In genomic region chrX:15686818-15687685, GRCh38 we compare ENCODE assay signal across 9 cellular contexts. TPM values are rescaled to one million over a fixed set of nuclear protein-coding genes. Genes with fewer than 3 reads are reported as not detected.
DNase-seq lines count a peak whose midpoint lies in the region; ATAC-seq, FAIRE-seq and TF ChIP-seq lines count a peak whose summit lies in the region.
"Had no signal": no experiment of that assay in that cellular context is flagged by ENCODE, and none has a peak within 500 bp of the region (broad histone marks: within the 10 kb centered on the region; RNA-seq: fewer than 3 reads in every experiment).

No MANE protein-coding gene starts in this region.

- no peak overlapping the region for H3K27ac Mint-ChIP-seq in neural crest cell (ENCODE audit: unreplicated experiment)
- H3K27ac Mint-ChIP-seq: stimulated activated naive CD8-positive, alpha-beta T cell treated with anti-CD3 and anti-CD28 coated beads, Interleukin-15, Interleukin-2, amounts not matched to agents 100 ng/mL and 50 ng/mL, for 24 hours had no signal

- H3K36me3 Mint-ChIP-seq in neural crest cell (ENCODE audit: low read depth) = no peaks in the 10 kb centered on the region

- H3K27me3 Mint-ChIP-seq in neural crest cell (ENCODE audit: low read depth) = peaks cover 4% of the 10 kb centered on the region
- H3K27me3 Mint-ChIP-seq: stimulated activated naive CD8-positive, alpha-beta T cell treated with anti-CD3 and anti-CD28 coated beads, Interleukin-15, Interleukin-2, amounts not matched to agents 100 ng/mL and 50 ng/mL, for 24 hours had no signal

- no peak overlapping the region for H3K4me2 ChIP-seq in OCI-LY3 (ENCODE audit: low read length)

- TF ChIP-seq POLR2A in esophagus squamous epithelium (IDR thresholded peaks at IDR 0.05) = no peak

- H3K36me3 ChIP-seq in OCI-LY3 (replicated peaks; ENCODE audit: low read depth, low read length) = no peaks in the 10 kb centered on the region
- H3K36me3 ChIP-seq in esophagus squamous epithelium = peaks cover 0 to 34% (median 0%) of the 10 kb centered on the region in 3 donors

- H3K27ac ChIP-seq in OCI-LY3 (ENCODE audit: low read length) (no peak overlapping the region), esophagus squamous epithelium (no peak overlapping the region)

- H3K4me1 ChIP-seq in OCI-LY3 (ENCODE audit: low read length) (no peaks in the 10 kb centered on the region), esophagus squamous epithelium (no peaks in the 10 kb centered on the region)

- H4K20me1 ChIP-seq in OCI-LY3 (ENCODE audit: insufficient read depth, low read length) = no peaks in the 10 kb centered on the region

- FAIRE-seq in urothelium cell line (lab: Jason Lieb, UNC) = no peak

- no peak overlapping the region for H3K4me3 Mint-ChIP-seq in neural crest cell
- H3K4me3 Mint-ChIP-seq: stimulated activated naive CD8-positive, alpha-beta T cell treated with anti-CD3 and anti-CD28 coated beads, Interleukin-15, Interleukin-2, amounts not matched to agents 100 ng/mL and 50 ng/mL, for 24 hours had no signal

- TF ChIP-seq CTCF in OCI-LY3 (IDR thresholded peaks at IDR 0.05; ENCODE audit: low read depth, low read length) = peak; percentile 59
- peak; percentile 52 to 79 (median 66) for TF ChIP-seq CTCF in esophagus squamous epithelium (IDR thresholded peaks at IDR 0.05)
- peak; percentile 89 for TF ChIP-seq CTCF in neural crest cell (conservative IDR thresholded peaks at IDR 0.05)

- H3K9ac ChIP-seq in OCI-LY3 (ENCODE audit: low read length) = no peak overlapping the region

- intact Hi-C loops in esophagus squamous epithelium (cut with DNase I) = no loop called here

- H3K9me3 ChIP-seq in OCI-LY3 (ENCODE audit: insufficient read depth, low read length) (no peaks in the 10 kb centered on the region), esophagus squamous epithelium (no peaks in the 10 kb centered on the region)

- peaks cover 4% of the 10 kb centered on the region for H3K4me1 Mint-ChIP-seq in neural crest cell

- H3K79me2 ChIP-seq in OCI-LY3 (ENCODE audit: low read length) = peaks cover 9% of the 10 kb centered on the region

- no peaks in the 10 kb centered on the region for H3K27me3 ChIP-seq in OCI-LY3 (ENCODE audit: low read depth, low read length)
- no peaks in the 10 kb centered on the region for H3K27me3 ChIP-seq in esophagus squamous epithelium

- H3K4me3 ChIP-seq in OCI-LY3 (ENCODE audit: low read length) = no peak overlapping the region
- H3K4me3 ChIP-seq in esophagus squamous epithelium = no peak overlapping the region

- H2AFZ ChIP-seq in OCI-LY3 (ENCODE audit: low read depth, low read length) = no peak overlapping the region

- WGBS in esophagus squamous epithelium, 2 donors = 35 to 52% methylated on average over 5 of the region's 6 CpGs

- DNase-seq in C1 segment of cervical spinal cord (lab: John Stamatoyannopoulos, UW) = peak in 8 of 14 donors; percentile 0 to 29 (median 10)
- DNase-seq in GM19238 (ENCODE audit: insufficient read length, low spot score) = peak; percentile 34
- DNase-seq in activated T-cell treated with anti-CD3 and anti-CD28 coated beads, Interleukin-2, amount 50 U/mL, for 1 hour = peak; percentile 46
- DNase-seq in esophagus squamous epithelium (lab: John Stamatoyannopoulos, UW) = no peak
- DNase-seq in neural crest cell (ENCODE audit: low read depth, low spot score) = peak; percentile 55
- peak; percentile 11 for DNase-seq in urothelium cell line (ENCODE audit: low spot score)

- ATAC-seq in HG03575 (IDR thresholded peaks at IDR 0.05; ENCODE audit: extremely low read depth, insufficient number of reproducible peaks, low FRiP score, unreplicated experiment) = peak; percentile 84

- H3K9me3 Mint-ChIP-seq in neural crest cell = no peaks in the 10 kb centered on the region
- H3K9me3 Mint-ChIP-seq: stimulated activated naive CD8-positive, alpha-beta T cell treated with anti-CD3 and anti-CD28 coated beads, Interleukin-15, Interleukin-2, amounts not matched to agents 100 ng/mL and 50 ng/mL, for 24 hours had no signal

RNA-seq across cellular contexts. Expression of gene CLTRN, which starts 22.4 kb away (rescaled TPM):
- total RNA-seq in esophagus squamous epithelium (under 1 TPM in 3 of 4 donors, not detected in 1; 0.19 to 0.83 (median 0.22) TPM), neural crest cell (0.80 and 1.1 TPM in 2 replicates)

RNA-seq across cellular contexts. Expression of gene CA5B, which starts 51.0 kb away (rescaled TPM):
- total RNA-seq in esophagus squamous epithelium (10 to 100 TPM in 1 of 4 donors, 1 to 10 TPM in 3; 3.7 to 12.6 (median 5.0) TPM), neural crest cell (5.7 and 7.1 TPM in 2 replicates)
